In the genomic region with DNA sequence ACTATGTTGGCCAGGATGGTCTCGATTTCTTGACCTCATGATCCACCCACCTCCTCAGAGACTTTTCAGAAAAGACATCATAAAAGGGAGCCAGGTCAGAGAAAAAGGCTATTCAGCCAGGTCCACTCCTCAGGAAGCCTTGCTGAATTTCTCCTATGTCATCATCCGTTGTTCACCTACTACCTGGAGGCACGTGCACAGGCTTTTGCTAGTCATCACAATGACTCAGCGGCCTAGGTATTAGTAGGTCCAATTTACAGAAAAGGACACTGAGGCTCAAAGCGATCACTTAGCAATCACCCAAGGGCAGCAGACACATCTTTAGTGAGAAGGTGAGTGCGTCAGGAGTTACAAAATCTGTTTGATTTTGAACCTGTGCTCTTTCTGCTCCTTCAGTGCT, we compare ENCODE assay signal across 1 cellular context.
TF ChIP-seq lines count a peak whose summit lies in the region.

No MANE protein-coding gene starts in this region.

TF ChIP-seq in GM23338, 12 proteins besides CTCF, POLR2A, EP300 and RAD21 (continued from another document):
- TF ChIP-seq, protein P1, sequence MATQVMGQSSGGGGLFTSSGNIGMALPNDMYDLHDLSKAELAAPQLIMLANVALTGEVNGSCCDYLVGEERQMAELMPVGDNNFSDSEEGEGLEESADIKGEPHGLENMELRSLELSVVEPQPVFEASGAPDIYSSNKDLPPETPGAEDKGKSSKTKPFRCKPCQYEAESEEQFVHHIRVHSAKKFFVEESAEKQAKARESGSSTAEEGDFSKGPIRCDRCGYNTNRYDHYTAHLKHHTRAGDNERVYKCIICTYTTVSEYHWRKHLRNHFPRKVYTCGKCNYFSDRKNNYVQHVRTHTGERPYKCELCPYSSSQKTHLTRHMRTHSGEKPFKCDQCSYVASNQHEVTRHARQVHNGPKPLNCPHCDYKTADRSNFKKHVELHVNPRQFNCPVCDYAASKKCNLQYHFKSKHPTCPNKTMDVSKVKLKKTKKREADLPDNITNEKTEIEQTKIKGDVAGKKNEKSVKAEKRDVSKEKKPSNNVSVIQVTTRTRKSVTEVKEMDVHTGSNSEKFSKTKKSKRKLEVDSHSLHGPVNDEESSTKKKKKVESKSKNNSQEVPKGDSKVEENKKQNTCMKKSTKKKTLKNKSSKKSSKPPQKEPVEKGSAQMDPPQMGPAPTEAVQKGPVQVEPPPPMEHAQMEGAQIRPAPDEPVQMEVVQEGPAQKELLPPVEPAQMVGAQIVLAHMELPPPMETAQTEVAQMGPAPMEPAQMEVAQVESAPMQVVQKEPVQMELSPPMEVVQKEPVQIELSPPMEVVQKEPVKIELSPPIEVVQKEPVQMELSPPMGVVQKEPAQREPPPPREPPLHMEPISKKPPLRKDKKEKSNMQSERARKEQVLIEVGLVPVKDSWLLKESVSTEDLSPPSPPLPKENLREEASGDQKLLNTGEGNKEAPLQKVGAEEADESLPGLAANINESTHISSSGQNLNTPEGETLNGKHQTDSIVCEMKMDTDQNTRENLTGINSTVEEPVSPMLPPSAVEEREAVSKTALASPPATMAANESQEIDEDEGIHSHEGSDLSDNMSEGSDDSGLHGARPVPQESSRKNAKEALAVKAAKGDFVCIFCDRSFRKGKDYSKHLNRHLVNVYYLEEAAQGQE (IDR thresholded peaks at IDR 0.05; ENCODE audit: unreplicated experiment) = no peak
- TF ChIP-seq ZNF114 (CRISPR knock-in tag; IDR thresholded peaks at IDR 0.05) (no peak), NANOG (IDR thresholded peaks at IDR 0.05; ENCODE audit: borderline replicate concordance) (no peak), CREB1 (CRISPR knock-in tag; IDR thresholded peaks at IDR 0.05; ENCODE audit: low read depth) (no peak), EZH2phosphoT487 (IDR thresholded peaks at IDR 0.05; ENCODE audit: unreplicated experiment) (no peak), JUNB (IDR thresholded peaks at IDR 0.05; ENCODE audit: unreplicated experiment) (no peak), POLR2AphosphoS5 (IDR thresholded peaks at IDR 0.05; ENCODE audit: low read depth) (no peak)
